In the genomic region with DNA sequence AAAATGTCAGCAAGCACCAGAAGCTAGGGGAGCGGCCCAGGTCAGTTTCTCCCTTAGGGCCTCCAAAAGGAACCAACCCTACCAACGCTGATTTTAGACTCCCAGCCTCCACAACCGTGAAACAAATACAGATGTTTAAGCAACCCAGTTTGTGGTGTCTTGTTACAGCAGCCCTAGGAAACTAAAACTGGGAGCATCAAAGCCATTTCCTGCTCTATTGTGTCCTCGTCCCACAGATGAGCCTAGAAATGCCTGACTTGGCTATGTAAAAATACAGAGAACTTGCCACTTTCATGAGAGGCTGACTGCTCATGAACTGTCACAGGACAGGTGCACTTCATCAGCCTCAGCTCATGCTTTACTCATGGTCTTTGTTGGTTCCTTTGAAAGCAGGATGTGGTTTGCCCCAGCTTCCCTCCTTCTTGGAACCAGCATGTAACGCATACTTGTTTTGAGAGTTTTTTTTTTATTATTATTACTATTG, we compare ENCODE assay signal across 9 cellular contexts.
DNase-seq lines count a peak whose midpoint lies in the region; ATAC-seq and TF ChIP-seq lines count a peak whose summit lies in the region.
"Had no signal": no experiment of that assay in that cellular context is flagged by ENCODE, and none has a peak within 500 bp of the region (broad histone marks: within the 10 kb centered on the region; RNA-seq: fewer than 3 reads in every experiment).

No MANE protein-coding gene starts in this region.

- in situ Hi-C loops in astrocyte of the cerebellum (cut with HindIII; ENCODE audit: low sequenced_read_pairs): no loop called here

- H3K27me3 Mint-ChIP-seq in T-helper 1 cell treated with Interleukin-12 subunit alpha and Interleukin-12 subunit beta and Interleukin-4 antibody, amounts not matched to agents 30 μg/mL and 1 μg/mL, for 36 hours (ENCODE audit: low read depth): no peaks in the 10 kb centered on the region
- no peaks in the 10 kb centered on the region for H3K27me3 Mint-ChIP-seq in neural progenitor cell (ENCODE audit: insufficient read depth, low read depth)

- peak overlapping the region; percentile 61 for H3K4me3 Mint-ChIP-seq in T-helper 1 cell treated with Interleukin-12 subunit alpha and Interleukin-12 subunit beta and Interleukin-4 antibody, amounts not matched to agents 30 μg/mL and 1 μg/mL, for 36 hours
- H3K4me3 Mint-ChIP-seq in neural progenitor cell: no peak overlapping the region

- no peaks in the 10 kb centered on the region for H3F3A ChIP-seq in neural progenitor cell (ENCODE audit: low read depth)

- no peaks in the 10 kb centered on the region for H3K36me3 ChIP-seq in neural progenitor cell
- H3K36me3 ChIP-seq: HAP-1 had no signal

- no peak for TF ChIP-seq CTCF in astrocyte of the cerebellum (IDR thresholded peaks at IDR 0.05; ENCODE audit: low read depth, low read length, missing control alignments)
- TF ChIP-seq CTCF in neural progenitor cell (IDR thresholded peaks at IDR 0.05): no peak
- TF ChIP-seq CTCF in dorsolateral prefrontal cortex (IDR thresholded peaks at IDR 0.05 in 54 of 56, conservative IDR thresholded peaks at IDR 0.05 in 2 of 56; ENCODE audit: low read depth in 1 of 56, partially characterized antibody in 56 of 56): no peak

- peak; percentile 89 for ATAC-seq in HG03354 (IDR thresholded peaks at IDR 0.05; ENCODE audit: poor library complexity, severe bottlenecking, unreplicated experiment)

- no peak overlapping the region for H3K4me2 ChIP-seq in neural progenitor cell

- no peak overlapping the region for H3K27ac ChIP-seq in neural progenitor cell
- H3K27ac ChIP-seq in dorsolateral prefrontal cortex: peak overlapping the region in 1 of 59 donors; percentile 6

- H3K4me3 ChIP-seq in astrocyte of the cerebellum (ENCODE audit: low read depth, low read length): no peak overlapping the region
- no peak overlapping the region for H3K4me3 ChIP-seq in neural progenitor cell
- H3K4me3 ChIP-seq in dorsolateral prefrontal cortex: no peak overlapping the region
- H3K4me3 ChIP-seq: HAP-1 had no signal

- intact Hi-C loops in dorsolateral prefrontal cortex (cut with DNase I): no loop called here

- DNase-seq in AG20443 (ENCODE audit: low spot score): peak; percentile 43
- peak; percentile 33 for DNase-seq in GM19240 (ENCODE audit: insufficient read length, low spot score)
- peak; percentile 76 for DNase-seq in astrocyte of the cerebellum (ENCODE audit: low read depth)
- no peak for DNase-seq in neural progenitor cell (ENCODE audit: low spot score)
- no peak for DNase-seq in NCI-H2196 (lab: John Stamatoyannopoulos, UW; ENCODE audit: unreplicated experiment)
- DNase-seq in dorsolateral prefrontal cortex: no peak

- no peaks in the 10 kb centered on the region for H4K20me1 ChIP-seq in neural progenitor cell (ENCODE audit: low read depth)

- peaks cover 55% of the 10 kb centered on the region for H3K4me1 Mint-ChIP-seq in T-helper 1 cell treated with Interleukin-12 subunit alpha and Interleukin-12 subunit beta and Interleukin-4 antibody, amounts not matched to agents 30 μg/mL and 1 μg/mL, for 36 hours (ENCODE audit: low read depth)
- H3K4me1 Mint-ChIP-seq in neural progenitor cell: no peaks in the 10 kb centered on the region

- no peaks in the 10 kb centered on the region for H3K4me1 ChIP-seq in neural progenitor cell
- H3K4me1 ChIP-seq: HAP-1 had no signal

- H3K9ac ChIP-seq in neural progenitor cell: no peak overlapping the region

- peak overlapping the region; percentile 96 for H3K27ac Mint-ChIP-seq in T-helper 1 cell treated with Interleukin-12 subunit alpha and Interleukin-12 subunit beta and Interleukin-4 antibody, amounts not matched to agents 30 μg/mL and 1 μg/mL, for 36 hours
- no peak overlapping the region for H3K27ac Mint-ChIP-seq in neural progenitor cell

- H2AFZ ChIP-seq in neural progenitor cell (replicated peaks): peak overlapping the region; percentile 74

- H3K9me3 Mint-ChIP-seq in T-helper 1 cell treated with Interleukin-12 subunit alpha and Interleukin-12 subunit beta and Interleukin-4 antibody, amounts not matched to agents 30 μg/mL and 1 μg/mL, for 36 hours: no peaks in the 10 kb centered on the region
- no peaks in the 10 kb centered on the region for H3K9me3 Mint-ChIP-seq in neural progenitor cell

- no peaks in the 10 kb centered on the region for H3K9me3 ChIP-seq in neural progenitor cell (ENCODE audit: low read depth)
- H3K9me3 ChIP-seq: HAP-1 had no signal

- H3K79me2 ChIP-seq in neural progenitor cell (ENCODE audit: low read depth): no peaks in the 10 kb centered on the region

- no peaks in the 10 kb centered on the region for H3K27me3 ChIP-seq in neural progenitor cell
- no peaks in the 10 kb centered on the region for H3K27me3 ChIP-seq in dorsolateral prefrontal cortex

- H3K36me3 Mint-ChIP-seq in T-helper 1 cell treated with Interleukin-12 subunit alpha and Interleukin-12 subunit beta and Interleukin-4 antibody, amounts not matched to agents 30 μg/mL and 1 μg/mL, for 36 hours (ENCODE audit: low read depth): peaks cover 11% of the 10 kb centered on the region
- no peaks in the 10 kb centered on the region for H3K36me3 Mint-ChIP-seq in neural progenitor cell

Comparison
In these comparisons a context has a peak if more than half of its experiments do, and no peak if none do; other contexts are left out.
1. DNase-seq: peak in AG20443 (single experiment), GM19240 (single experiment) and astrocyte of the cerebellum (single experiment); none in neural progenitor cell (single experiment), NCI-H2196 (single experiment) and dorsolateral prefrontal cortex (0 of 10).